Comparison of ENCODE assay signal across 8 cellular contexts in genomic region chr5:70901272-70901571, GRCh38. TPM values are rescaled to one million over a fixed set of nuclear protein-coding genes. Genes with fewer than 3 reads are reported as not detected.
DNase-seq lines count a peak whose midpoint lies in the region; ATAC-seq, FAIRE-seq and TF ChIP-seq lines count a peak whose summit lies in the region.
"Not testable (repeated sequence)": the region's sequence is repeated elsewhere in the genome, so short reads cannot be mapped to it uniquely, and the experiment has no call there.

No MANE protein-coding gene starts in this region.

- not testable (repeated sequence) for H3K4me3 ChIP-seq in H1 (ENCODE audit: extremely low read depth in 1 of 4, insufficient read depth in 2 of 4, low read depth in 3 of 4, low read length in 4 of 4)

- not testable (repeated sequence) for H3K23me2 ChIP-seq in H1 (ENCODE audit: low read depth, low read length)

- H2BK12ac ChIP-seq in H1 (ENCODE audit: low read depth, low read length), result not testable (repeated sequence)

- H3K79me1 ChIP-seq in H1 (ENCODE audit: low read depth, low read length), result not testable (repeated sequence)

- POLR2A ChIA-PET in H1 (lab: Charles Lee; ENCODE audit: partially characterized antibody), result not testable (repeated sequence)

- not testable (repeated sequence) for H3K23ac ChIP-seq in H1 (ENCODE audit: insufficient read length)

- not testable (repeated sequence) for H3K56ac ChIP-seq in H1 (replicated peaks; ENCODE audit: insufficient read length, low read depth, low read length)

- H3K14ac ChIP-seq in H1 (ENCODE audit: insufficient read length), result not testable (repeated sequence)

- not testable (repeated sequence) for H3K9ac ChIP-seq in H1 (replicated peaks in 1 of 4; ENCODE audit: extremely low read depth in 1 of 4, low read depth in 3 of 4, low read length in 3 of 4)

- not testable (repeated sequence) for H2AK5ac ChIP-seq in H1 (ENCODE audit: low read depth, low read length)

- TF ChIP-seq RAD21 in H1 (IDR thresholded peaks at IDR 0.05 in 1 of 2, conservative IDR thresholded peaks at IDR 0.05 in 1 of 2; ENCODE audit: low read depth in 2 of 2, low read length in 2 of 2), result not testable (repeated sequence)

- H3K27ac ChIP-seq in H1 (ENCODE audit: low read depth, low read length), result not testable (repeated sequence)

- not testable (repeated sequence) for H2BK120ac ChIP-seq in H1 (replicated peaks; ENCODE audit: low read depth, low read length)

- peak; percentile 21 for FAIRE-seq in D721Med (lab: Jason Lieb, UNC)
- peak; percentile 13 for FAIRE-seq in H1 (lab: Jason Lieb, UNC)

- H2BK15ac ChIP-seq in H1 (ENCODE audit: low read length), result not testable (repeated sequence)

- not testable (repeated sequence) for TF ChIP-seq EP300 in H1 (IDR thresholded peaks at IDR 0.05; ENCODE audit: borderline replicate concordance in 1 of 2, low read depth in 2 of 2, low read length in 2 of 2)

- not testable (repeated sequence) for H3K36me3 ChIP-seq in H1 (ENCODE audit: control insufficient read depth in 2 of 4, insufficient read depth in 4 of 4, low read length in 3 of 4)

- H3K79me2 ChIP-seq in H1 (ENCODE audit: control insufficient read depth in 1 of 2, insufficient read depth in 2 of 2, low read length in 2 of 2), result not testable (repeated sequence)

- not testable (repeated sequence) for DNase-seq in D721Med (ENCODE audit: insufficient read length, low spot score); T-helper 17 cell; H1 (ENCODE audit: low read depth in 1 of 2, low spot score in 2 of 2); omental fat pad (ENCODE audit: low spot score)

- not testable (repeated sequence) for H2BK5ac ChIP-seq in H1 (ENCODE audit: low read depth, low read length)

- TF ChIP-seq POLR2A in H1 (IDR thresholded peaks at IDR 0.05; ENCODE audit: control extremely low read depth in 1 of 2, low read depth in 2 of 2, low read length in 2 of 2), result not testable (repeated sequence)

- not testable (repeated sequence) for H3K4me1 Mint-ChIP-seq in T-helper 17 cell

- not testable (repeated sequence) for H2AFZ ChIP-seq in H1 (ENCODE audit: low read length)

- ATAC-seq in GM19025 (IDR thresholded peaks at IDR 0.05; ENCODE audit: low read depth, unreplicated experiment) (peak; percentile 6), GM21529 (IDR thresholded peaks at IDR 0.05; ENCODE audit: unreplicated experiment) (peak; percentile 30), HG02852 (IDR thresholded peaks at IDR 0.05; ENCODE audit: unreplicated experiment) (peak; percentile 25), HG03354 (IDR thresholded peaks at IDR 0.05; ENCODE audit: poor library complexity, severe bottlenecking, unreplicated experiment) (peak; percentile 24), T-helper 17 cell (peak; percentile 32), omental fat pad (ENCODE audit: low FRiP score) (peak; percentile 27)

- not testable (repeated sequence) for TF ChIP-seq CTCF in D721Med (IDR thresholded peaks at IDR 0.05; ENCODE audit: insufficient read depth, missing control alignments); H1 (IDR thresholded peaks at IDR 0.05; ENCODE audit: control extremely low read depth in 1 of 3, insufficient read depth in 1 of 3, low read depth in 1 of 3, low read length in 3 of 3); omental fat pad (IDR thresholded peaks at IDR 0.05)

- H3K4me1 ChIP-seq in H1 (replicated peaks in 1 of 4; ENCODE audit: control insufficient read depth in 3 of 4, insufficient read depth in 4 of 4, low read length in 3 of 4), result not testable (repeated sequence)

- H3K27ac Mint-ChIP-seq in T-helper 17 cell, result not testable (repeated sequence)

- not testable (repeated sequence) for H3K4me2 ChIP-seq in H1 (ENCODE audit: insufficient read depth in 1 of 2, low read depth in 2 of 2, low read length in 2 of 2)

- H4K8ac ChIP-seq in H1 (ENCODE audit: extremely low read depth, insufficient read depth, low read length), result not testable (repeated sequence)

- H4K91ac ChIP-seq in H1 (replicated peaks; ENCODE audit: insufficient read length, low read length), result not testable (repeated sequence)

- not testable (repeated sequence) for H3K27me3 Mint-ChIP-seq in T-helper 17 cell

- CTCF ChIA-PET in H1 (lab: Charles Lee; ENCODE audit: partially characterized antibody), result not testable (repeated sequence)

- not testable (repeated sequence) for H4K20me1 ChIP-seq in H1 (replicated peaks in 1 of 2; ENCODE audit: control insufficient read depth in 1 of 2, insufficient read depth in 2 of 2, low read length in 2 of 2)

- not testable (repeated sequence) for H4K5ac ChIP-seq in H1 (ENCODE audit: insufficient read length, low read depth, low read length)

- not testable (repeated sequence) for H3K18ac ChIP-seq in H1 (ENCODE audit: extremely low read depth, low read length)

- H2BK20ac ChIP-seq in H1 (ENCODE audit: low read length), result not testable (repeated sequence)

- H3K27me3 ChIP-seq in H1 (replicated peaks in 1 of 4; ENCODE audit: control insufficient read depth in 3 of 4, extremely low read depth in 1 of 4, insufficient read depth in 3 of 4, low read length in 3 of 4), result not testable (repeated sequence)

- H3K9me3 ChIP-seq in T-helper 17 cell (ENCODE audit: control insufficient read depth, low read length, poor library complexity, severe bottlenecking); H1 (ENCODE audit: insufficient read depth in 2 of 2, low read depth in 1 of 2, low read length in 1 of 2): not testable (repeated sequence)

- H3K4ac ChIP-seq in H1 (replicated peaks; ENCODE audit: insufficient read length, low read depth, low read length), result not testable (repeated sequence)

- not testable (repeated sequence) for H3K36me3 Mint-ChIP-seq in T-helper 17 cell (ENCODE audit: low read depth)

- WGBS in H1 (ENCODE audit: extremely low coverage in 1 of 2, insufficient coverage in 1 of 2, insufficient read length in 1 of 2, insufficient replicate concordance in 2 of 2, low coverage in 1 of 2, low lambda C conversion rate in 2 of 2, missing lambda C conversion rate in 1 of 2), 2 experiments, result no CpG with 5 or more reads among the region's 5 CpGs

- not testable (repeated sequence) for H3K4me3 Mint-ChIP-seq in T-helper 17 cell

RNA-seq across cellular contexts. Expression of gene SERF1A, which starts 0.8 kb away (rescaled TPM):
- 10 to 100 TPM; 10.1 to 10.5 TPM for total RNA-seq in T-helper 17 cell
- 16.6 and 17.2 TPM in 2 replicates for total RNA-seq in H1 (2021; fragmentation: NEBNext Ultra II Directional; extraction: Animal tissue kit (Norgen Biotek cat#: 25700))
- polyA plus RNA-seq in H1 (2011; rRNA removed), result 4.0 and 4.1 TPM in 2 replicates
- 11.1 TPM for polyA plus RNA-seq in H1 (2011; cell fraction: cytosol; rRNA removed)
- polyA plus RNA-seq in H1 (2011; cell fraction: nucleus; rRNA removed), result 2.6 TPM
- polyA plus RNA-seq in H1 (2012, experiment 1 of 2), result 0.79 to 3.1 TPM (median 2.1 TPM) in 4 replicates
- 12.2 TPM for polyA plus RNA-seq in H1 (2012, experiment 2 of 2)
- polyA plus RNA-seq in H1 (2013, experiment 1 of 2), result 42.2 TPM
- polyA plus RNA-seq in H1 (2013, experiment 2 of 2), result 38.3 TPM
- polyA minus RNA-seq in H1 (2011; rRNA and poly(A)+ RNA removed), result 1.1 and 2.2 TPM in 2 replicates
- polyA minus RNA-seq in H1 (2011; cell fraction: cytosol; rRNA and poly(A)+ RNA removed), result 11.3 TPM
- 13.1 TPM for polyA minus RNA-seq in H1 (2011; cell fraction: nucleus; rRNA and poly(A)+ RNA removed)
- total RNA-seq in omental fat pad, result 10 to 100 TPM in 1 of 4 donors, 1 to 10 TPM in 3; 2.9 to 29.0 (median 6.8) TPM

RNA-seq across cellular contexts. Expression of gene SMN1, which starts 23.7 kb away (rescaled TPM):
- total RNA-seq in T-helper 17 cell (10 to 100 TPM; 41.4 to 65.6 TPM), omental fat pad (10 to 100 TPM; 22.5 to 46.5 (median 34.4) TPM)
- total RNA-seq in H1 (2021; fragmentation: NEBNext Ultra II Directional; extraction: Animal tissue kit (Norgen Biotek cat#: 25700)), result 47.2 and 59.6 TPM in 2 replicates
- 33.7 and 42.6 TPM in 2 replicates for polyA plus RNA-seq in H1 (2011; rRNA removed)
- polyA plus RNA-seq in H1 (2011; cell fraction: cytosol; rRNA removed), result 38.4 TPM
- polyA plus RNA-seq in H1 (2011; cell fraction: nucleus; rRNA removed), result 29.0 TPM
- polyA plus RNA-seq in H1 (2012, experiment 1 of 2), result 46.6 to 51.9 TPM (median 49.7 TPM) in 4 replicates
- polyA plus RNA-seq in H1 (2012, experiment 2 of 2), result 18.0 TPM
- polyA plus RNA-seq in H1 (2013, experiment 1 of 2), result 110 TPM
- polyA plus RNA-seq in H1 (2013, experiment 2 of 2), result 112 TPM
- polyA minus RNA-seq in H1 (2011; rRNA and poly(A)+ RNA removed), result 19.1 and 19.2 TPM in 2 replicates
- polyA minus RNA-seq in H1 (2011; cell fraction: cytosol; rRNA and poly(A)+ RNA removed), result 24.9 TPM
- polyA minus RNA-seq in H1 (2011; cell fraction: nucleus; rRNA and poly(A)+ RNA removed), result 39.3 TPM
